Comparison of ENCODE assay signal across 16 cellular contexts in the genomic region with DNA sequence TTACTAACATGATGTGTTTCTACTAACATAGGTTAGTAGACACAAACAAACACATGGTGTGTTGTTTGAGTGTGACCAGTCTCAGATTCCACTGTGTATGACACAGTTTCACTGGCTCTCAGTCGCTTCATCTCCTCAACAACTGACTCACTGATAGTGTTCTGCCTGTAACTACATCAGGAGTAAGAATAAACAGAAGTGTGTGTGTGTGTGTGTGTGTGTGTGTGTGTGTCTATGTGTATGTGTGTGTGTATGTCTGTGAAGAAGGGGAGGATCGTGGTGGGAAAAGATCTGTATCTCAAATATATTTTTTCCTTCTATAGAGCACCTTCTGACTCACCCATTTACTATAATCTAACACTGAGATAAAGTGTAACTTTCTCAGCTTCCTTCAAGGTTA.
DNase-seq lines count a peak whose midpoint lies in the region; ATAC-seq and TF ChIP-seq lines count a peak whose summit lies in the region.
"Had no signal": no experiment of that assay in that cellular context is flagged by ENCODE, and none has a peak within 500 bp of the region (broad histone marks: within the 10 kb centered on the region; RNA-seq: fewer than 3 reads in every experiment).

No MANE protein-coding gene starts in this region.

- H2AFZ ChIP-seq in IMR-90 (replicated peaks; ENCODE audit: low read length, poor library complexity), result no peak overlapping the region

- POLR2A ChIA-PET in IMR-90 (lab: Charles Lee; ENCODE audit: unreplicated experiment), result no interaction called here

- DNase-seq in AG08396 (ENCODE audit: low spot score), result peak; percentile 18
- DNase-seq in IMR-90, result peak; percentile 82
- DNase-seq in activated T-helper 2 cell treated with anti-CD3 and anti-CD28 coated beads, Interferon-gamma antibody, Interleukin-2, Interleukin-4, amounts not matched to agents 10 μg/mL and 5 μg/mL and 100 μg/mL, durations not matched to agents 14 hours and 24 hours and 36 hours (ENCODE audit: low spot score), result no peak
- DNase-seq in hepatic stellate cell (ENCODE audit: low spot score), result peak; percentile 4
- DNase-seq in NCI-H1436 (lab: John Stamatoyannopoulos, UW), result no peak
- no peak for DNase-seq in cardiac septum (ENCODE audit: low spot score)
- DNase-seq: activated naive CD4-positive, alpha-beta T cell treated with anti-CD3 and anti-CD28 coated beads, Interleukin-2, amount 50 U/mL, for 16 hours; BE2C; dermis blood vessel endothelial cell; NCI-H2227 treated with DMSO at 0.1 percent for 48 hours; right cardiac atrium; stimulated activated CD4-positive, alpha-beta T cell treated with anti-CD3 and anti-CD28 coated beads, Interleukin-4, amount 100 ng/mL, for 1 hour; stimulated activated naive B cell treated with anti-CD40 and anti-IgM and Interleukin-4, amounts not matched to agents 10 μg/mL and 1 μg/mL and 100 μg/mL, for 72 hours had no signal

- H3K9me3 Mint-ChIP-seq in activated T-helper 2 cell treated with anti-CD3 and anti-CD28 coated beads, Interferon-gamma antibody, Interleukin-2, Interleukin-4, amounts not matched to agents 10 μg/mL and 5 μg/mL and 100 μg/mL, durations not matched to agents 14 hours and 24 hours and 36 hours, result peaks cover 37% of the 10 kb centered on the region

- no peak overlapping the region for H4K8ac ChIP-seq in IMR-90 (ENCODE audit: low read depth in 2 of 2, low read length in 2 of 2)

- no peak overlapping the region for H2AK9ac ChIP-seq in IMR-90 (replicated peaks; ENCODE audit: low read depth, low read length, poor library complexity)

- peaks cover 5% of the 10 kb centered on the region; the same call in 1 of the 2 replicates for H3K9me1 ChIP-seq in IMR-90 (ENCODE audit: insufficient read depth, low read length)

- H3K4me2 ChIP-seq in IMR-90 (ENCODE audit: low read depth, low read length), result no peak overlapping the region; the same call in 1 of the 2 replicates

- H3K4me3 Mint-ChIP-seq in activated T-helper 2 cell treated with anti-CD3 and anti-CD28 coated beads, Interferon-gamma antibody, Interleukin-2, Interleukin-4, amounts not matched to agents 10 μg/mL and 5 μg/mL and 100 μg/mL, durations not matched to agents 14 hours and 24 hours and 36 hours (ENCODE audit: low read depth), result no peak overlapping the region
- H3K4me3 Mint-ChIP-seq: stimulated activated naive B cell treated with anti-CD40 and anti-IgM and Interleukin-4, amounts not matched to agents 10 μg/mL and 1 μg/mL and 100 μg/mL, for 72 hours had no signal

- no peak overlapping the region for H3K56ac ChIP-seq in IMR-90 (ENCODE audit: extremely low read depth, insufficient read depth, low read length)

- CTCF ChIA-PET in IMR-90 (lab: Yijun Ruan, JAX), result no interaction called here

- no peak for TF ChIP-seq RAD21 in IMR-90 (IDR thresholded peaks at IDR 0.05; ENCODE audit: low read length)

- H2BK15ac ChIP-seq in IMR-90 (ENCODE audit: low read depth, low read length), result no peak overlapping the region

- no peak overlapping the region for H2BK20ac ChIP-seq in IMR-90 (ENCODE audit: low read depth, low read length)

- WGBS in IMR-90 (ENCODE audit: extremely low coverage in 2 of 2, insufficient read length in 1 of 2), 2 experiments, result no CpG with 5 or more reads among the region's 2 CpGs

- H3K4me1 ChIP-seq in IMR-90 (ENCODE audit: control insufficient read depth, insufficient read depth, low read length), result peaks cover 4% of the 10 kb centered on the region; the same call in 1 of the 2 replicates
- H3K4me1 ChIP-seq: BE2C had no signal

- H3K27ac Mint-ChIP-seq in activated T-helper 2 cell treated with anti-CD3 and anti-CD28 coated beads, Interferon-gamma antibody, Interleukin-2, Interleukin-4, amounts not matched to agents 10 μg/mL and 5 μg/mL and 100 μg/mL, durations not matched to agents 14 hours and 24 hours and 36 hours, result peak overlapping the region; percentile 73
- H3K27ac Mint-ChIP-seq: stimulated activated naive B cell treated with anti-CD40 and anti-IgM and Interleukin-4, amounts not matched to agents 10 μg/mL and 1 μg/mL and 100 μg/mL, for 72 hours had no signal

- H2BK5ac ChIP-seq in IMR-90 (ENCODE audit: low read depth, low read length, poor library complexity, severe bottlenecking), result peak overlapping the region; percentile 1

- H3K4ac ChIP-seq in IMR-90 (ENCODE audit: low read depth, low read length), result no peak overlapping the region

- H2AK5ac ChIP-seq in IMR-90 (ENCODE audit: low read depth, low read length), result no peak overlapping the region

- intact Hi-C loops in IMR-90 (cut with micrococcal nuclease), result no loop called here
- intact Hi-C loops in activated T-helper 2 cell treated with anti-CD3 and anti-CD28 coated beads, Interferon-gamma antibody, Interleukin-2, Interleukin-4, amounts not matched to agents 10 μg/mL and 5 μg/mL and 100 μg/mL, durations not matched to agents 14 hours and 24 hours and 36 hours (cut with micrococcal nuclease), result loop anchor here (5.0 to 10.0 kb wide), 2 partner anchors 93 to 195 kb away; no protein-coding TSS in a partner anchor
- intact Hi-C loops in cardiac septum (cut with DNase I), result no loop called here

- no TSS peak for BruUV-seq in IMR-90 (replicated peaks; lab: Mats Ljungman, UMichigan)

- no peak overlapping the region for H4K5ac ChIP-seq in IMR-90 (ENCODE audit: low read depth, low read length)

- peaks cover 40% of the 10 kb centered on the region for H3K36me3 Mint-ChIP-seq in activated T-helper 2 cell treated with anti-CD3 and anti-CD28 coated beads, Interferon-gamma antibody, Interleukin-2, Interleukin-4, amounts not matched to agents 10 μg/mL and 5 μg/mL and 100 μg/mL, durations not matched to agents 14 hours and 24 hours and 36 hours (ENCODE audit: low read depth)

- dilution Hi-C loops in IMR-90 (cut with HindIII; ENCODE audit: low sequenced_read_pairs, unreplicated experiment), result no loop called here

- H3K4me1 Mint-ChIP-seq in activated T-helper 2 cell treated with anti-CD3 and anti-CD28 coated beads, Interferon-gamma antibody, Interleukin-2, Interleukin-4, amounts not matched to agents 10 μg/mL and 5 μg/mL and 100 μg/mL, durations not matched to agents 14 hours and 24 hours and 36 hours (ENCODE audit: low read depth), result peaks cover 56% of the 10 kb centered on the region

- TF ChIP-seq CTCF in IMR-90 (conservative IDR thresholded peaks at IDR 0.05; ENCODE audit: low read depth, low read length), result no peak

- H3K27me3 Mint-ChIP-seq in activated T-helper 2 cell treated with anti-CD3 and anti-CD28 coated beads, Interferon-gamma antibody, Interleukin-2, Interleukin-4, amounts not matched to agents 10 μg/mL and 5 μg/mL and 100 μg/mL, durations not matched to agents 14 hours and 24 hours and 36 hours (ENCODE audit: low read depth), result peaks cover 2% of the 10 kb centered on the region

- H3K27ac ChIP-seq in IMR-90 (ENCODE audit: insufficient read depth, low read length), result no peak overlapping the region
- H3K27ac ChIP-seq: HL-60 had no signal

- H2BK120ac ChIP-seq in IMR-90 (ENCODE audit: low read depth, low read length), result no peak overlapping the region

- H3K36me3 ChIP-seq in IMR-90 (ENCODE audit: control insufficient read depth, insufficient read depth, low read length), result no peaks in the 10 kb centered on the region
- H3K36me3 ChIP-seq: BE2C had no signal

- in situ Hi-C loops in IMR-90 (cut with MboI; ENCODE audit: low sequenced_read_pairs), result no loop called here

- no peaks in the 10 kb centered on the region for H4K20me1 ChIP-seq in IMR-90 (ENCODE audit: insufficient read depth, low read length)

- H3K79me1 ChIP-seq in IMR-90 (ENCODE audit: low read depth in 1 of 2, low read length in 2 of 2), result no peaks in the 10 kb centered on the region

- no peak overlapping the region for H3K23ac ChIP-seq in IMR-90 (ENCODE audit: low read depth, low read length)

- no peak for TF ChIP-seq POLR2A in IMR-90 (IDR thresholded peaks at IDR 0.05; ENCODE audit: low read depth, low read length)

- H3K27me3 ChIP-seq in IMR-90 (ENCODE audit: control insufficient read depth, insufficient read depth, low read length), result no peaks in the 10 kb centered on the region
- H3K27me3 ChIP-seq: BE2C had no signal

- H4K91ac ChIP-seq in IMR-90 (ENCODE audit: insufficient read depth, low read depth, low read length), result no peak overlapping the region

- H3K9ac ChIP-seq in IMR-90 (ENCODE audit: low read depth, low read length), result no peak overlapping the region

- H3K9me3 ChIP-seq in IMR-90 (ENCODE audit: control insufficient read depth, insufficient read depth, low read length), result no peaks in the 10 kb centered on the region
- H3K9me3 ChIP-seq: BE2C had no signal

- ATAC-seq in IMR-90 (ENCODE audit: low read depth) (peak; percentile 90), GM19467 (IDR thresholded peaks at IDR 0.05; ENCODE audit: unreplicated experiment) (no peak), HG02938 (IDR thresholded peaks at IDR 0.05; ENCODE audit: unreplicated experiment) (no peak)
- ATAC-seq: right cardiac atrium; stimulated activated naive B cell treated with anti-CD40 and anti-IgM and Interleukin-4, amounts not matched to agents 10 μg/mL and 1 μg/mL and 100 μg/mL, for 72 hours had no signal

- no peak overlapping the region for H3K4me3 ChIP-seq in IMR-90 (ENCODE audit: insufficient read depth, low read depth, low read length)

- H3K14ac ChIP-seq in IMR-90 (replicated peaks; ENCODE audit: low read depth, low read length), result no peak overlapping the region

- H3K18ac ChIP-seq in IMR-90 (ENCODE audit: low read depth, low read length), result no peak overlapping the region

TF ChIP-seq in IMR-90, 13 proteins besides CTCF, POLR2A, EP300 and RAD21 (continues in another document):
- TF ChIP-seq MAZ (IDR thresholded peaks at IDR 0.05; ENCODE audit: borderline replicate concordance, low read depth, low read length), result no peak
- TF ChIP-seq CEBPB (IDR thresholded peaks at IDR 0.05; ENCODE audit: low read depth, low read length), result no peak
- TF ChIP-seq CHD1 (IDR thresholded peaks at IDR 0.05; ENCODE audit: low read depth, low read length), result no peak
- TF ChIP-seq FOS (IDR thresholded peaks at IDR 0.05; ENCODE audit: low read depth, low read length), result no peak
- TF ChIP-seq NFE2L2 (IDR thresholded peaks at IDR 0.05; ENCODE audit: low read depth, low read length), result no peak
- TF ChIP-seq, protein P1, sequence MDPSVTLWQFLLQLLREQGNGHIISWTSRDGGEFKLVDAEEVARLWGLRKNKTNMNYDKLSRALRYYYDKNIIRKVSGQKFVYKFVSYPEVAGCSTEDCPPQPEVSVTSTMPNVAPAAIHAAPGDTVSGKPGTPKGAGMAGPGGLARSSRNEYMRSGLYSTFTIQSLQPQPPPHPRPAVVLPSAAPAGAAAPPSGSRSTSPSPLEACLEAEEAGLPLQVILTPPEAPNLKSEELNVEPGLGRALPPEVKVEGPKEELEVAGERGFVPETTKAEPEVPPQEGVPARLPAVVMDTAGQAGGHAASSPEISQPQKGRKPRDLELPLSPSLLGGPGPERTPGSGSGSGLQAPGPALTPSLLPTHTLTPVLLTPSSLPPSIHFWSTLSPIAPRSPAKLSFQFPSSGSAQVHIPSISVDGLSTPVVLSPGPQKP (IDR thresholded peaks at IDR 0.05; ENCODE audit: borderline replicate concordance, low read depth, low read length), result no peak
- TF ChIP-seq MXI1 (IDR thresholded peaks at IDR 0.05; ENCODE audit: borderline replicate concordance, low read depth, low read length), result no peak
- TF ChIP-seq SMC3 (IDR thresholded peaks at IDR 0.05; ENCODE audit: low read depth, low read length), result no peak
- TF ChIP-seq MAFK (IDR thresholded peaks at IDR 0.05; ENCODE audit: low read depth, low read length), result no peak
- TF ChIP-seq BHLHE40 (IDR thresholded peaks at IDR 0.05; ENCODE audit: low read depth, low read length), result no peak

Comparison
In these comparisons a context has a peak if more than half of its experiments do, and no peak if none do; other contexts are left out.
1. DNase-seq: peak in AG08396 (single experiment), IMR-90 (single experiment) and hepatic stellate cell (single experiment); none in activated T-helper 2 cell treated with anti-CD3 and anti-CD28 coated beads, Interferon-gamma antibody, Interleukin-2, Interleukin-4, amounts not matched to agents 10 μg/mL and 5 μg/mL and 100 μg/mL, durations not matched to agents 14 hours and 24 hours and 36 hours (single experiment), NCI-H1436 (single experiment) and cardiac septum (single experiment).